Comparison of ENCODE assay signal across 8 cellular contexts in the genomic region with DNA sequence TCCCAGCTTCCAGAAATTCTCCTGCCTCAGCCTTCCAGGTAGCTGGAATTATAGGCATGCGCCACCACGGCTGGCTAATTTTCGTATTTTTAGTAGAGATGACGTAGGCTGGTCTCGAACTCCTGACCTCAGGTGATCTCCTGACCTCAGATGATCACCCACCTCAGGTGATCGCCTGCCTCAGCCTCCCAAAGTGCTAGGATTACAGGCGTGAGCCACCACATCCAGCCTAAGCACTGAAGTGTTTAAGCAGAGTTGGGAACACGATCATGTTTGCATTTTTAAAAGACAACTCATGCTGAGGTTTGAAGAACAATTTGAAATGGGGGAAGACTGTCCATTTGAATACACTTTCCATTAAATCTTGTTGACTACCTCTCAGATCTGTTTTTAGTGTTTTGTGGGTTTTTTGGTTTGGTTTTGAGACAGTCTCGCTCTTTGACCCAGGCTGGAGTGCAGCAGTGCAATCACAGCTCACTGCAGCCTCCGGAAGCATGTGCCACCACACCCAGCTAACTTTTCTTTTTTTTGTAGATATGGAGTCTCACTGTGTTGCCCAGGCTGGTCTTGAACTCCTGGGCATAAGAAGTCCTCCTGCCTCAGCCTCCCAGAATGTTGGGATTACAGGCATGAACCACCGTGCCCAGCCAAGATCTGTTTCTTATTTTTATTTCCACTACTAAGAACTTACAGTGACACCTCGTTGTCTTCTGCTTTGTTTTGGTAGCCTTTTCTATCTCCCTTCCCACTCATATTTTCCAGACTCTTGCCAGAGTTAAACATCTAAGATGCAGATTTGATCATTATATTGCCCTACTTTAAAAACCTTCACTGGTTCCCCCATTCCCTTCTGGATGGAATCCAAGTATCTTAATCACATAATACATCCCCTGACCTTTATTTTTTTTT. TPM values are rescaled to one million over a fixed set of nuclear protein-coding genes. Genes with fewer than 3 reads are reported as not detected.
A peak's percentile ranks its signal among the peaks of the same experiment; 100 is the strongest.
DNase-seq lines count a peak whose midpoint lies in the region; ATAC-seq and TF ChIP-seq lines count a peak whose summit lies in the region.

No MANE protein-coding gene starts in this region.

- peak in 2 of 3 donors; percentile 61 for DNase-seq in Peyer's patch
- DNase-seq in iris pigment epithelial cell (ENCODE audit: low read depth) = peak; percentile 19
- DNase-seq in retina = no peak
- DNase-seq in UCSD-AML1 (lab: John Stamatoyannopoulos, UW; ENCODE audit: unreplicated experiment) = no peak
- DNase-seq in NCI-H128 (lab: John Stamatoyannopoulos, UW; ENCODE audit: unreplicated experiment) = no peak
- no peak for DNase-seq in NCI-H2171 treated with DMSO at 0.1 percent for 48 hours (lab: John Stamatoyannopoulos, UW)

- no peaks in the 10 kb centered on the region for H3K27me3 ChIP-seq in Peyer's patch

- TF ChIP-seq POLR2A in Peyer's patch (IDR thresholded peaks at IDR 0.05) = no peak

- ATAC-seq in GM18520 (IDR thresholded peaks at IDR 0.05; ENCODE audit: unreplicated experiment) = peak; percentile 98

- CTCF ChIA-PET in HEK293 (lab: Yijun Ruan, JAX) = interaction anchor here (0.7 kb wide), 1 partner anchor 558 kb away, joined by 7 read pairs; no protein-coding TSS in a partner anchor

- POLR2A ChIA-PET in HEK293 (lab: Yijun Ruan, JAX) = no interaction called here

- H3K9me3 ChIP-seq in HEK293 (ENCODE audit: control insufficient read depth, insufficient read depth, low read depth, low read length) = no peaks in the 10 kb centered on the region
- H3K9me3 ChIP-seq in Peyer's patch = no peaks in the 10 kb centered on the region

- no peaks in the 10 kb centered on the region for H3K4me1 ChIP-seq in HEK293 (ENCODE audit: control insufficient read depth, insufficient read depth, low read length)
- peaks cover 0 to 7% (median 5%) of the 10 kb centered on the region in 4 donors for H3K4me1 ChIP-seq in Peyer's patch

- no peak overlapping the region for H3K27ac ChIP-seq in HEK293 (ENCODE audit: extremely low read depth, low read depth, low read length)
- H3K27ac ChIP-seq in Peyer's patch = peak overlapping the region in 2 of 4 donors; percentile 1 to 53

- H3K4me3 ChIP-seq in HEK293 (ENCODE audit: low read depth, low read length) = no peak overlapping the region
- H3K4me3 ChIP-seq in Peyer's patch = no peak overlapping the region

- H3K36me3 ChIP-seq in HEK293 (ENCODE audit: control insufficient read depth in 2 of 2, insufficient read depth in 1 of 2, low read length in 2 of 2) (peaks cover 45 to 73% of the 10 kb centered on the region in 2 experiments), Peyer's patch (peaks cover 0 to 9% (median 0%) of the 10 kb centered on the region in 3 donors)

- TF ChIP-seq CTCF in HEK293 (tag by site-specific recombination; IDR thresholded peaks at IDR 0.05) = no peak
- no peak for TF ChIP-seq CTCF in Peyer's patch (IDR thresholded peaks at IDR 0.05)

TF ChIP-seq in HEK293, 187 proteins besides CTCF, POLR2A, EP300 and RAD21:
- TF ChIP-seq ZNF121 (tag by site-specific recombination; IDR thresholded peaks at IDR 0.05) (peak; percentile 47; the same call in 1 of the 2 replicates), ZNF248 (tag by site-specific recombination; IDR thresholded peaks at IDR 0.05) (no peak)

RNA-seq across cellular contexts. Expression of gene CASP8AP2, which starts 5.5 kb away (rescaled TPM):
- total RNA-seq in Peyer's patch = 10 to 100 TPM; 15.9 to 33.0 (median 19.2) TPM

RNA-seq across cellular contexts. Expression of gene MDN1, which starts 15.5 kb away (rescaled TPM):
- total RNA-seq in Peyer's patch = 10 to 100 TPM; 19.6 to 62.7 (median 35.5) TPM

RNA-seq across cellular contexts. Expression of gene GJA10, which starts 59.1 kb away (rescaled TPM):
- total RNA-seq in Peyer's patch = not detected

Comparison
In these comparisons a context has a peak if more than half of its experiments do, and no peak if none do; other contexts are left out.
1. DNase-seq: peak in Peyer's patch (2 of 3) and iris pigment epithelial cell (single experiment); none in retina (single experiment), UCSD-AML1 (single experiment), NCI-H128 (single experiment) and NCI-H2171 treated with DMSO at 0.1 percent for 48 hours (single experiment).